Comparison of ENCODE assay signal across 29 cellular contexts in genomic region chr4:83932996-83933395, GRCh38.
"Had no signal": no experiment of that assay in that cellular context is flagged by ENCODE, and none has a peak within 500 bp of the region (broad histone marks: within the 10 kb centered on the region; RNA-seq: fewer than 3 reads in every experiment).

No MANE protein-coding gene starts in this region.

- ATAC-seq: activated CD8-positive, alpha-beta memory T cell treated with anti-CD3 and anti-CD28 coated beads, Interleukin-2, amount 10 ng/mL, durations not matched to agents 7 days and 5 days; activated naive CD8-positive, alpha-beta T cell treated with anti-CD3 and anti-CD28 coated beads, Interleukin-2, amount 50 U/mL, for 24 hours had no signal

- DNase-seq: activated CD4-positive, alpha-beta memory T cell treated with anti-CD3 and anti-CD28 coated beads, Interleukin-2, amount 10 ng/mL, durations not matched to agents 7 days and 5 days; activated CD4-positive, alpha-beta T cell treated with anti-CD3 and anti-CD28 coated beads for 1 hour; activated CD4-positive, alpha-beta T cell treated with anti-CD3 and anti-CD28 coated beads for 48 hours; activated CD4-positive, CD25-positive, alpha-beta regulatory T cell; activated CD8-positive, alpha-beta memory T cell treated with anti-CD3 and anti-CD28 coated beads for 24 hours; activated CD8-positive, alpha-beta memory T cell treated with anti-CD3 and anti-CD28 coated beads, Interleukin-2, amount 10 ng/mL, durations not matched to agents 7 days and 5 days; activated CD8-positive, alpha-beta memory T cell treated with anti-CD3 and anti-CD28 coated beads, Interleukin-2, amount 50 U/mL, for 48 hours; activated effector memory CD4-positive, alpha-beta T cell treated with Interleukin-2 at 50 U/mL for 16 hours; activated naive CD4-positive, alpha-beta T cell treated with anti-CD3 and anti-CD28 coated beads, Interleukin-2, amount 10 ng/mL, durations not matched to agents 7 days and 5 days; activated naive CD8-positive, alpha-beta T cell treated with anti-CD3 and anti-CD28 coated beads, Interleukin-2, amount 50 U/mL, for 24 hours; activated T-cell treated with anti-CD3 and anti-CD28 coated beads, Interleukin-2, amount 50 U/mL, for 48 hours; aorta; caudate nucleus; cerebellar nuclear complex; MM.1S; MV-4-11; NCI-H1092; NCI-H187 treated with DMSO at 0.1 percent for 48 hours; NCI-H2081; NCI-H226; NCI-H446 treated with DMSO at 0.1 percent for 48 hours; NCI-H524; NK-92 treated with Interleukin-12 subunit alpha and Interleukin-12 subunit beta, amount 100 ng/mL, for 24 hours; PC-9; Right ventricle myocardium superior; T1000; WERI-Rb-1 had no signal

- H3K4me1 ChIP-seq: breast epithelium had no signal

- H3K27ac ChIP-seq: breast epithelium, KMS-11, PC-9, WERI-Rb-1 had no signal

- H3K36me3 ChIP-seq: breast epithelium, WERI-Rb-1 had no signal

- H3K4me3 ChIP-seq: breast epithelium, PC-9 had no signal

- H3K9ac ChIP-seq: KMS-11 had no signal

- H3K4me2 ChIP-seq: KMS-11, PC-9 had no signal

- H3K27me3 ChIP-seq: breast epithelium had no signal

- H2AFZ ChIP-seq: PC-9 had no signal
